In genomic region chr16:67561824-67562525, GRCh38 we compare ENCODE assay signal across 1 cellular context.
A peak's percentile ranks its signal among the peaks of the same experiment; 100 is the strongest.
TF ChIP-seq lines count a peak whose summit lies in the region.

No MANE protein-coding gene starts in this region.

TF ChIP-seq in SK-N-SH, 30 proteins besides CTCF, POLR2A, EP300 and RAD21 (continued from another document):
- TF ChIP-seq TAF1 (IDR thresholded peaks at IDR 0.05; ENCODE audit: borderline replicate concordance, low read depth, low read length) (0 out of 2 replicates have a peak, but pooled peaks have one; percentile 31), ZBTB33 (IDR thresholded peaks at IDR 0.05; ENCODE audit: borderline replicate concordance, low read depth) (peak; percentile 34; the same call in 1 of the 2 replicates), GATA2 (CRISPR knock-in tag; IDR thresholded peaks at IDR 0.05) (no peak), EZH2phosphoT487 (IDR thresholded peaks at IDR 0.05; ENCODE audit: borderline replicate concordance, low read depth) (no peak), POLR2AphosphoS5 (IDR thresholded peaks at IDR 0.05; ENCODE audit: low read depth, low read length) (peak; percentile 78; the same call in 1 of the 2 replicates), USF2 (IDR thresholded peaks at IDR 0.05; ENCODE audit: borderline replicate concordance, low read depth, low read length) (no peak), YY1 (IDR thresholded peaks at IDR 0.05; ENCODE audit: low read depth) (no peak), FOXM1 (IDR thresholded peaks at IDR 0.05; ENCODE audit: low read depth) (0 out of 2 replicates have a peak, but pooled peaks have one; percentile 23), NFIC (IDR thresholded peaks at IDR 0.05; ENCODE audit: borderline replicate concordance) (no peak), IRF3 (IDR thresholded peaks at IDR 0.05; ENCODE audit: low read depth, low read length) (no peak), REST (IDR thresholded peaks at IDR 0.05; ENCODE audit: low read depth, low read length) (no peak)
TF ChIP-seq in SK-N-SH: peak in this region for 13.
